Comparison of ENCODE assay signal across 29 cellular contexts in the genomic region with DNA sequence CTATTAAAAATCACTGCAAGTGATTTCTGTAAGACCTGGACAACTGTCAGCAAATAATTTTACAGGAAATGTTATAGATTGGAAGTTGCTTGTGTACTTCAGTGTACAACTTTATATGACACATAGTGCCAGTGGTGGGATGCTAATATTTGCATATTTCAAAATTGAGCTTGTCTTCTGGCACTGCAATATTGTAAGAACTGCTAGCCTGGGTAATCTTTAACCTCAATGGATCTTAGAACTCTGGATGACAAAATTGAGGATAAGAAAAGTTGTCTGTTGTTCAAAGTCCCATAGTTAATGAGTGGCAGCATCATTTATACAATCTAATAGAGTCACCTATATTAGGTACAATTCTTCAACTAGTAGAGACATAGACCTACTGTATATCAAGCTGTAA.
"Had no signal": no experiment of that assay in that cellular context is flagged by ENCODE, and none has a peak within 500 bp of the region (broad histone marks: within the 10 kb centered on the region; RNA-seq: fewer than 3 reads in every experiment).

No MANE protein-coding gene starts in this region.

- H3K27ac ChIP-seq: VCaP had no signal

- ATAC-seq: activated CD8-positive, alpha-beta T cell treated with anti-CD3 and anti-CD28 coated beads for 36 hours; activated naive CD4-positive, alpha-beta T cell treated with anti-CD3 and anti-CD28 coated beads, Interleukin-2, amount 50 U/mL, for 72 hours; activated T-cell treated with anti-CD3 and anti-CD28 coated beads, Interleukin-2, amount 50 U/mL, for 4 hours; activated T-cell treated with anti-CD3 and anti-CD28 coated beads, Interleukin-2, amount 50 U/mL, for 72 hours; activated T-helper 17 cell treated with anti-CD3 and anti-CD28 coated beads, Interleukin-2, amount 50 U/mL, for 72 hours had no signal

- H3K4me3 ChIP-seq: adrenal gland had no signal

- DNase-seq: activated B cell treated with CpG ODN at 0.5 μM for 24 hours; activated CD4-positive, alpha-beta memory T cell treated with anti-CD3 and anti-CD28 coated beads for 36 hours; activated CD4-positive, alpha-beta T cell treated with anti-CD3 and anti-CD28 coated beads for 4 hours; activated CD4-positive, alpha-beta T cell treated with anti-CD3 and anti-CD28 coated beads, Interleukin-2, amount 10 ng/mL, durations not matched to agents 24 days and 14 days; activated CD4-positive, alpha-beta T cell treated with anti-CD3 and anti-CD28 coated beads, Interleukin-2, amount 50 U/mL, for 1 hour; activated CD4-positive, alpha-beta T cell treated with anti-CD3 and anti-CD28 coated beads, Interleukin-2, amount 50 U/mL, for 4 hours; activated CD4-positive, CD25-positive, alpha-beta regulatory T cell treated with anti-CD3 and anti-CD28 coated beads, Interleukin-2, amount 50 U/mL, for 72 hours; activated CD8-positive, alpha-beta memory T cell treated with anti-CD3 and anti-CD28 coated beads, Interleukin-2, amount 50 U/mL, for 4 hours; activated CD8-positive, alpha-beta T cell treated with anti-CD3 and anti-CD28 coated beads for 36 hours; activated effector memory CD4-positive, alpha-beta T cell treated with anti-CD3 and anti-CD28 coated beads, Interleukin-2, amount 50 U/mL, for 16 hours; activated gamma-delta T cell treated with Interleukin-2 at 50 U/mL for 16 hours; activated naive CD4-positive, alpha-beta T cell; activated naive CD4-positive, alpha-beta T cell treated with anti-CD3 and anti-CD28 coated beads for 36 hours; activated naive CD4-positive, alpha-beta T cell treated with anti-CD3 and anti-CD28 coated beads, Interleukin-2, amount 50 U/mL, for 16 hours; activated naive CD8-positive, alpha-beta T cell treated with anti-CD3 and anti-CD28 coated beads for 36 hours; activated T-cell treated with anti-CD3 and anti-CD28 coated beads for 4 hours; activated T-cell treated with anti-CD3 and anti-CD28 coated beads, Interleukin-2, amount 50 U/mL, for 1 hour; activated T-cell treated with anti-CD3 and anti-CD28 coated beads, Interleukin-2, amount 50 U/mL, for 4 hours; activated T-cell treated with anti-CD3 and anti-CD28 coated beads, Interleukin-2, amount 50 U/mL, for 72 hours; adrenal gland; amniotic stem cell; aorta; central memory CD4-positive, alpha-beta T cell; T-helper 1 cell; T-helper 2 cell; T-helper 9 cell had no signal

- H3K9me3 ChIP-seq: adrenal gland had no signal

- H3K27me3 ChIP-seq: adrenal gland had no signal
